22 cellular contexts compared by ENCODE assay signal in genomic region chr9:134722120-134722701, GRCh38.
DNase-seq lines count a peak whose midpoint lies in the region; ATAC-seq and TF ChIP-seq lines count a peak whose summit lies in the region.
"Had no signal": no experiment of that assay in that cellular context is flagged by ENCODE, and none has a peak within 500 bp of the region (broad histone marks: within the 10 kb centered on the region; RNA-seq: fewer than 3 reads in every experiment).

No MANE protein-coding gene starts in this region.

- DNase-seq in DMS79 treated with DMSO at 0.1 percent for 48 hours (lab: John Stamatoyannopoulos, UW), result peak; percentile 18
- DNase-seq in DMS79 (lab: John Stamatoyannopoulos, UW), result no peak
- DNase-seq in RWPE2 (ENCODE audit: low spot score), result no peak
- DNase-seq in mesothelial cell of epicardium (ENCODE audit: low spot score in 2 of 2, unreplicated experiment in 2 of 2), result no peak
- no peak for DNase-seq in smooth muscle cell (lab: John Stamatoyannopoulos, UW; ENCODE audit: unreplicated experiment)
- DNase-seq in EL, result no peak
- DNase-seq in A673 (ENCODE audit: low spot score), result no peak
- DNase-seq in NCI-H345 (lab: John Stamatoyannopoulos, UW), result no peak
- DNase-seq: DMS53, H7, MG63, NCI-H1417, NCI-H187, NCI-H446 treated with DMSO at 0.1 percent for 48 hours, NCI-H526 treated with DMSO at 0.1 percent for 48 hours, PC-9 had no signal

- H3K9me3 ChIP-seq in RWPE2 (ENCODE audit: severe bottlenecking), result no peaks in the 10 kb centered on the region
- H3K9me3 ChIP-seq in smooth muscle cell (replicated peaks; ENCODE audit: low read depth), result no peaks in the 10 kb centered on the region
- no peaks in the 10 kb centered on the region for H3K9me3 ChIP-seq in A673 (ENCODE audit: low read depth, low read length, poor library complexity, severe bottlenecking)
- H3K9me3 ChIP-seq: MG63, SJSA1 had no signal

- intact Hi-C loops in A673 (cut with micrococcal nuclease; ENCODE audit: unreplicated experiment), result no loop called here

- H3K4me1 Mint-ChIP-seq in mesothelial cell of epicardium, result peaks cover 4% of the 10 kb centered on the region

- no peak overlapping the region for H3K4me2 ChIP-seq in smooth muscle cell
- H3K4me2 ChIP-seq: PC-9 had no signal

- no peaks in the 10 kb centered on the region for H3K9me3 Mint-ChIP-seq in mesothelial cell of epicardium

- peaks cover 97% of the 10 kb centered on the region for H3F3A ChIP-seq in smooth muscle cell (ENCODE audit: low read depth)

- 99% methylated on average over 15 of the region's 15 CpGs for WGBS in smooth muscle cell (ENCODE audit: low lambda C conversion rate)

- H3K9ac ChIP-seq in smooth muscle cell (ENCODE audit: low read depth), result no peak overlapping the region

- H2AFZ ChIP-seq in smooth muscle cell (ENCODE audit: low read depth), result no peak overlapping the region
- H2AFZ ChIP-seq: PC-9 had no signal

- POLR2A ChIA-PET in A673 (lab: Charles Lee; ENCODE audit: low non-redundant PET), result no interaction called here

- H3K36me3 ChIP-seq in RWPE2 (ENCODE audit: low read depth), result peaks cover 2% of the 10 kb centered on the region; the same call in 1 of the 2 replicates
- peaks cover 18% of the 10 kb centered on the region for H3K36me3 ChIP-seq in smooth muscle cell (ENCODE audit: low read depth)
- H3K36me3 ChIP-seq in A673 (ENCODE audit: insufficient read depth, low read length, poor library complexity, severe bottlenecking), result no peaks in the 10 kb centered on the region

- ATAC-seq in RWPE2 (ENCODE audit: low read depth), result peak; percentile 28; the same call in 1 of the 3 replicates
- ATAC-seq: GM12878, HepG2, K562 had no signal

- BruUV-seq in A673 (replicated peaks; lab: Mats Ljungman, UMichigan), result no TSS peak

- H3K4me3 Mint-ChIP-seq in mesothelial cell of epicardium, result no peak overlapping the region

- H3K36me3 Mint-ChIP-seq in mesothelial cell of epicardium, result no peaks in the 10 kb centered on the region
- H3K36me3 Mint-ChIP-seq: CD14-positive monocyte had no signal

- CTCF ChIA-PET in A673 (lab: Charles Lee), result no interaction called here

- no peak overlapping the region for H3K4me3 ChIP-seq in RWPE2 (ENCODE audit: severe bottlenecking)
- H3K4me3 ChIP-seq in smooth muscle cell, result no peak overlapping the region
- H3K4me3 ChIP-seq in A673 (ENCODE audit: low read depth, low read length, poor library complexity, severe bottlenecking), result no peak overlapping the region
- H3K4me3 ChIP-seq: GM12878, K562, MG63, PC-9, SJSA1 had no signal

- H4K20me1 ChIP-seq in smooth muscle cell (ENCODE audit: low read depth), result peaks cover 100% of the 10 kb centered on the region

- H3K27ac Mint-ChIP-seq in mesothelial cell of epicardium, result peak overlapping the region; percentile 9
- H3K27ac Mint-ChIP-seq: CD14-positive monocyte had no signal

- H3K4me1 ChIP-seq in RWPE2 (ENCODE audit: insufficient read depth, poor library complexity, severe bottlenecking), result no peaks in the 10 kb centered on the region
- H3K4me1 ChIP-seq in smooth muscle cell (ENCODE audit: low read depth), result no peaks in the 10 kb centered on the region
- no peaks in the 10 kb centered on the region for H3K4me1 ChIP-seq in A673 (ENCODE audit: insufficient read depth, low read length, poor library complexity, severe bottlenecking)

- H3K27me3 Mint-ChIP-seq in mesothelial cell of epicardium (ENCODE audit: low read depth), result no peaks in the 10 kb centered on the region

- TF ChIP-seq CTCF in RWPE2 (IDR thresholded peaks at IDR 0.05; ENCODE audit: poor library complexity, severe bottlenecking) (no peak), mesothelial cell of epicardium (IDR thresholded peaks at IDR 0.05; ENCODE audit: unreplicated experiment) (no peak), smooth muscle cell (IDR thresholded peaks at IDR 0.05; ENCODE audit: borderline replicate concordance, insufficient read depth, poor library complexity, severe bottlenecking) (no peak), A673 (conservative IDR thresholded peaks at IDR 0.05; ENCODE audit: low read depth, low read length) (no peak)

- H3K27me3 ChIP-seq in RWPE2 (ENCODE audit: insufficient read depth, poor library complexity, severe bottlenecking) (no peaks in the 10 kb centered on the region), smooth muscle cell (ENCODE audit: low read depth) (no peaks in the 10 kb centered on the region), A673 (replicated peaks; ENCODE audit: insufficient read depth, low read depth, low read length, poor library complexity) (no peaks in the 10 kb centered on the region)
- H3K27me3 ChIP-seq: MG63, SJSA1 had no signal

- H3K27ac ChIP-seq in RWPE2 (ENCODE audit: poor library complexity, severe bottlenecking) (no peak overlapping the region), smooth muscle cell (ENCODE audit: low read depth) (peak overlapping the region; percentile 60), A673 (ENCODE audit: low read depth, low read length, poor library complexity, severe bottlenecking) (no peak overlapping the region)
- H3K27ac ChIP-seq: 22Rv1, PC-9, SJSA1 had no signal

- H3K79me2 ChIP-seq in smooth muscle cell (ENCODE audit: low read depth), result peaks cover 100% of the 10 kb centered on the region
